Comparison of ENCODE assay signal across 8 cellular contexts in genomic region chr13:62320129-62320724, GRCh38.
DNase-seq lines count a peak whose midpoint lies in the region; ATAC-seq and TF ChIP-seq lines count a peak whose summit lies in the region.

No MANE protein-coding gene starts in this region.

- H3K27me3 Mint-ChIP-seq in MCF 10A (ENCODE audit: insufficient read depth, unreplicated experiment), result peaks cover 21% of the 10 kb centered on the region
- H3K27me3 Mint-ChIP-seq in activated CD8-positive, alpha-beta T cell treated with anti-CD3 and anti-CD28 coated beads, Interleukin-2, amount 10 ng/mL, durations not matched to agents 7 days and 5 days (ENCODE audit: low read depth), result no peaks in the 10 kb centered on the region

- H3K4me2 ChIP-seq in OCI-LY7 (ENCODE audit: low read length), result no peak overlapping the region

- DNase-seq in MCF 10A (ENCODE audit: unreplicated experiment) (peak; percentile 61), breast epithelium (ENCODE audit: low spot score in 2 of 2) (no peak), HT-29 (ENCODE audit: low spot score) (peak; percentile 72), OCI-LY7 (ENCODE audit: low spot score) (peak; percentile 76), fibroblast of gingiva (ENCODE audit: low read depth) (peak; percentile 3), tibial artery (no peak)
- no peak for DNase-seq in activated CD8-positive, alpha-beta T cell treated with anti-CD3 and anti-CD28 coated beads, Interleukin-2, amount 10 ng/mL, durations not matched to agents 7 days and 5 days
- no peak for DNase-seq in activated CD4-positive, alpha-beta T cell treated with anti-CD3 and anti-CD28 coated beads, Interleukin-2, amount 50 U/mL, for 1 hour

- H3K27ac ChIP-seq in breast epithelium (no peak overlapping the region), OCI-LY7 (ENCODE audit: low read depth, low read length, poor library complexity, severe bottlenecking) (no peak overlapping the region), tibial artery (no peak overlapping the region)

- no peaks in the 10 kb centered on the region for H4K20me1 ChIP-seq in OCI-LY7 (ENCODE audit: insufficient read depth, low read length)

- no peak overlapping the region for H3K27ac Mint-ChIP-seq in MCF 10A (ENCODE audit: low read depth, unreplicated experiment)
- no peak overlapping the region for H3K27ac Mint-ChIP-seq in activated CD8-positive, alpha-beta T cell treated with anti-CD3 and anti-CD28 coated beads, Interleukin-2, amount 10 ng/mL, durations not matched to agents 7 days and 5 days

- H3K4me1 Mint-ChIP-seq in MCF 10A (ENCODE audit: insufficient read depth, unreplicated experiment), result no peaks in the 10 kb centered on the region
- no peaks in the 10 kb centered on the region for H3K4me1 Mint-ChIP-seq in activated CD8-positive, alpha-beta T cell treated with anti-CD3 and anti-CD28 coated beads, Interleukin-2, amount 10 ng/mL, durations not matched to agents 7 days and 5 days (ENCODE audit: low read depth)

- no peak overlapping the region for H3K4me3 Mint-ChIP-seq in MCF 10A (ENCODE audit: unreplicated experiment)
- H3K4me3 Mint-ChIP-seq in activated CD8-positive, alpha-beta T cell treated with anti-CD3 and anti-CD28 coated beads, Interleukin-2, amount 10 ng/mL, durations not matched to agents 7 days and 5 days, result no peak overlapping the region

- no peaks in the 10 kb centered on the region for H3K27me3 ChIP-seq in breast epithelium
- no peaks in the 10 kb centered on the region for H3K27me3 ChIP-seq in tibial artery

- no peak for ATAC-seq in activated CD8-positive, alpha-beta T cell treated with anti-CD3 and anti-CD28 coated beads, Interleukin-2, amount 10 ng/mL, durations not matched to agents 7 days and 5 days

- peak; percentile 45 for TF ChIP-seq CTCF in MCF 10A (IDR thresholded peaks at IDR 0.05; ENCODE audit: unreplicated experiment)
- peak in 1 of 3 donors; percentile 30 for TF ChIP-seq CTCF in breast epithelium (IDR thresholded peaks at IDR 0.05)
- peak; percentile 96 for TF ChIP-seq CTCF in OCI-LY7 (conservative IDR thresholded peaks at IDR 0.05; ENCODE audit: low read length)
- peak; percentile 11 to 21 for TF ChIP-seq CTCF in tibial artery (IDR thresholded peaks at IDR 0.05)

- H3K36me3 ChIP-seq in breast epithelium (no peaks in the 10 kb centered on the region), OCI-LY7 (ENCODE audit: insufficient read depth, low read length) (no peaks in the 10 kb centered on the region), tibial artery (no peaks in the 10 kb centered on the region)

- H3K9me2 ChIP-seq in OCI-LY7 (ENCODE audit: insufficient read depth, low read length), result no peaks in the 10 kb centered on the region

- H3K79me2 ChIP-seq in OCI-LY7 (ENCODE audit: insufficient read depth, low read depth, low read length), result no peaks in the 10 kb centered on the region

- H3K9me3 ChIP-seq in breast epithelium (no peaks in the 10 kb centered on the region), OCI-LY7 (ENCODE audit: low read length) (no peaks in the 10 kb centered on the region), tibial artery (no peaks in the 10 kb centered on the region)

- H3K9me3 Mint-ChIP-seq in MCF 10A (ENCODE audit: unreplicated experiment), result no peaks in the 10 kb centered on the region
- H3K9me3 Mint-ChIP-seq in activated CD8-positive, alpha-beta T cell treated with anti-CD3 and anti-CD28 coated beads, Interleukin-2, amount 10 ng/mL, durations not matched to agents 7 days and 5 days (ENCODE audit: insufficient read depth), result no peaks in the 10 kb centered on the region

- CTCF ChIA-PET in MCF 10A (lab: Yijun Ruan, JAX) (interaction anchor here (0.6 to 0.9 kb wide), 2 partner anchors 16 to 26 kb away, joined by 3 read pairs; no protein-coding TSS in a partner anchor), OCI-LY7 (lab: Charles Lee; ENCODE audit: unreplicated experiment) (no interaction called here)
- CTCF ChIA-PET in activated CD8-positive, alpha-beta T cell treated with anti-CD3 and anti-CD28 coated beads, Interleukin-2, amount 10 ng/mL, durations not matched to agents 7 days and 5 days (lab: Charles Lee), result no interaction called here

- H3K4me3 ChIP-seq in breast epithelium (no peak overlapping the region), OCI-LY7 (ENCODE audit: low read depth, low read length, poor library complexity, severe bottlenecking) (no peak overlapping the region), tibial artery (no peak overlapping the region)

- no peaks in the 10 kb centered on the region for H3K36me3 Mint-ChIP-seq in MCF 10A (ENCODE audit: insufficient read depth, unreplicated experiment)
- no peaks in the 10 kb centered on the region for H3K36me3 Mint-ChIP-seq in activated CD8-positive, alpha-beta T cell treated with anti-CD3 and anti-CD28 coated beads, Interleukin-2, amount 10 ng/mL, durations not matched to agents 7 days and 5 days (ENCODE audit: low read depth)

- peak overlapping the region; percentile 84 for H2AFZ ChIP-seq in OCI-LY7 (ENCODE audit: low read length)

- no peak for TF ChIP-seq POLR2A in breast epithelium (IDR thresholded peaks at IDR 0.05)

- intact Hi-C loops in MCF 10A (cut with micrococcal nuclease), result loop anchor here (1.0 kb wide), 1 partner anchor 38 kb away; no protein-coding TSS in a partner anchor
- intact Hi-C loops in breast epithelium (cut with DNase I; ENCODE audit: low total_unique reads), result no loop called here
- intact Hi-C loops in OCI-LY7 (cut with micrococcal nuclease; ENCODE audit: unreplicated experiment), result loop anchor here (2.0 kb wide), 1 partner anchor 39 kb away; no protein-coding TSS in a partner anchor
- intact Hi-C loops in tibial artery (cut with DNase I; ENCODE audit: low total_unique reads), result no loop called here

- no TSS peak for BruUV-seq in MCF 10A (replicated peaks; lab: Mats Ljungman, UMichigan)
- no TSS peak for BruUV-seq in OCI-LY7 (replicated peaks; lab: Mats Ljungman, UMichigan)

- H3K4me1 ChIP-seq in breast epithelium (no peaks in the 10 kb centered on the region), OCI-LY7 (ENCODE audit: insufficient read depth, low read length, poor library complexity, severe bottlenecking) (peaks cover 14% of the 10 kb centered on the region), tibial artery (no peaks in the 10 kb centered on the region)

- POLR2A ChIA-PET in MCF 10A (lab: Yijun Ruan, JAX) (no interaction called here), OCI-LY7 (lab: Charles Lee) (interaction anchor here (0.5 to 1.2 kb wide), 5 partner anchors 14 to 798 kb away, joined by 3 to 5 read pairs (median 3); no protein-coding TSS in a partner anchor)
- POLR2A ChIA-PET in activated CD8-positive, alpha-beta T cell treated with anti-CD3 and anti-CD28 coated beads, Interleukin-2, amount 10 ng/mL, durations not matched to agents 7 days and 5 days (lab: Charles Lee), result no interaction called here

Comparison
In these comparisons a context has a peak if more than half of its experiments do, and no peak if none do; other contexts are left out.
1. DNase-seq: peak in MCF 10A (single experiment), HT-29 (single experiment), OCI-LY7 (single experiment) and fibroblast of gingiva (single experiment); none in breast epithelium (0 of 2), tibial artery (0 of 2), activated CD8-positive, alpha-beta T cell treated with anti-CD3 and anti-CD28 coated beads, Interleukin-2, amount 10 ng/mL, durations not matched to agents 7 days and 5 days (single experiment) and activated CD4-positive, alpha-beta T cell treated with anti-CD3 and anti-CD28 coated beads, Interleukin-2, amount 50 U/mL, for 1 hour (single experiment).
2. intact Hi-C loops: an anchor here in MCF 10A (1.0 kb wide) and OCI-LY7 (2.0 kb wide); none called in breast epithelium and tibial artery.